6 cellular contexts compared by ENCODE assay signal in the genomic region with DNA sequence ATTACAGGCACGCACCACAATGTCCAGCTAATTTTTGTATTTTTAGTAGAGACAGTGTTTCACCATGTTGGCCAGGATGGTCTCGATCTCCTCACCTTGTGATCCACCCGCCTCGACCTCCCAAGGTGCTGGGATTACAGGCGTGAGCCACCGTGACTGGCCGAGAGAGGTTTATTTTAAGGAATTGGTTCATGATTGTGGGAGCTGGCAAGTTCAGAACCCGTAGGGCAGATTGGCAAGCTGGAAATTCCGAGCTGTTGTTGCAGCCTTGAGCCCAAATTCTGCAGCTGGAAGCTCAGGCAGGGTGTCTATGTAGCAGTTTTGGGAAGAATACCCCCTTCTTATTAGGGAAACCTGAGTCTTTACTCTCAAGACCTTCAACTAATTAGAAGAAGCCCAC. TPM values are rescaled to one million over a fixed set of nuclear protein-coding genes. Genes with fewer than 3 reads are reported as not detected.
A peak's percentile ranks its signal among the peaks of the same experiment; 100 is the strongest.
DNase-seq lines count a peak whose midpoint lies in the region; TF ChIP-seq lines count a peak whose summit lies in the region.
"Not testable (repeated sequence)": the region's sequence is repeated elsewhere in the genome, so short reads cannot be mapped to it uniquely, and the experiment has no call there.

No MANE protein-coding gene starts in this region.

- not testable (repeated sequence) for H3K4me1 Mint-ChIP-seq in endodermal cell

- not testable (repeated sequence) for H3K9ac ChIP-seq in endodermal cell (ENCODE audit: extremely low read depth, low read length, poor library complexity, severe bottlenecking)

- TF ChIP-seq POLR2A in prostate gland (IDR thresholded peaks at IDR 0.05); suprapubic skin (IDR thresholded peaks at IDR 0.05): not testable (repeated sequence)

- TF ChIP-seq EP300 in suprapubic skin (IDR thresholded peaks at IDR 0.05), result not testable (repeated sequence)

- 95 to 96% methylated on average over 6 to 9 of the region's 9 CpGs for WGBS in endodermal cell (ENCODE audit: insufficient coverage in 1 of 2, insufficient read length in 1 of 2), 2 experiments
- 87% methylated on average over 9 of the region's 9 CpGs for WGBS in prostate gland
- WGBS in suprapubic skin, result 56% methylated on average over 9 of the region's 9 CpGs

- not testable (repeated sequence) for H3K4me3 ChIP-seq in coronary artery; endodermal cell (ENCODE audit: low read length); prostate gland; suprapubic skin

- not testable (repeated sequence) for H3K9me3 ChIP-seq in endodermal cell (ENCODE audit: control insufficient read depth, low read length); prostate gland; suprapubic skin

- H3K36me3 Mint-ChIP-seq in endodermal cell (ENCODE audit: low read depth), result not testable (repeated sequence)

- peaks cover 15% of the 10 kb centered on the region for H3K27me3 Mint-ChIP-seq in endodermal cell (ENCODE audit: insufficient read depth)

- intact Hi-C loops in prostate gland (cut with DNase I), result not testable (repeated sequence)

- not testable (repeated sequence) for H3K9me3 Mint-ChIP-seq in endodermal cell

- not testable (repeated sequence) for H3K36me3 ChIP-seq in endodermal cell (ENCODE audit: control insufficient read depth, insufficient read depth, low read length); prostate gland; suprapubic skin

- H3K27ac Mint-ChIP-seq in endodermal cell, result peak overlapping the region; percentile 24

- TF ChIP-seq CTCF in VCaP (conservative IDR thresholded peaks at IDR 0.05); coronary artery (IDR thresholded peaks at IDR 0.05); endodermal cell (conservative IDR thresholded peaks at IDR 0.05); prostate gland (IDR thresholded peaks at IDR 0.05); suprapubic skin (IDR thresholded peaks at IDR 0.05): not testable (repeated sequence)

- DNase-seq in coronary artery (ENCODE audit: low spot score) (peak; percentile 70), mesenteric fat pad (ENCODE audit: low spot score) (peak; percentile 59), suprapubic skin (ENCODE audit: low spot score in 2 of 2) (peak; percentile 26 to 44)
- not testable (repeated sequence) for DNase-seq in endodermal cell; prostate gland (ENCODE audit: low spot score)

- H3K4me1 ChIP-seq in endodermal cell (ENCODE audit: control insufficient read depth, insufficient read depth, low read length); prostate gland (replicated peaks): not testable (repeated sequence)
- peaks cover 28% of the 10 kb centered on the region for H3K4me1 ChIP-seq in suprapubic skin

- H3K4me3 Mint-ChIP-seq in endodermal cell, result not testable (repeated sequence)

- not testable (repeated sequence) for H3K27me3 ChIP-seq in endodermal cell (ENCODE audit: control insufficient read depth, insufficient read depth, low read length, poor library complexity, severe bottlenecking); prostate gland (replicated peaks; ENCODE audit: insufficient read depth); suprapubic skin

- H3K27ac ChIP-seq in VCaP (peak overlapping the region; percentile 54), prostate gland (peak overlapping the region; percentile 66 to 79)
- H3K27ac ChIP-seq in coronary artery; endodermal cell (ENCODE audit: low read depth, low read length); suprapubic skin: not testable (repeated sequence)

RNA-seq across cellular contexts. Expression of a gene that starts 11.4 kb away (rescaled TPM):
- total RNA-seq in endodermal cell (10 to 100 TPM; 25.6 to 47.0 TPM), mesenteric fat pad (677 TPM), prostate gland (100 to 1,000 TPM; 391 to 554 TPM), suprapubic skin (100 to 1,000 TPM; 404 to 719 (median 568) TPM)
- polyA plus RNA-seq in endodermal cell (2013, experiment 1 of 2), result 148 TPM
- polyA plus RNA-seq in endodermal cell (2013, experiment 2 of 2), result 167 TPM

Comparison
In these comparisons a context has a peak if more than half of its experiments do, and no peak if none do; other contexts are left out.
1. RNA of a gene that starts 11.4 kb away (total RNA-seq): 677 TPM in mesenteric fat pad (single experiment), 404 to 719 TPM in suprapubic skin and 391 to 554 TPM in prostate gland; 25.6 to 47.0 TPM in endodermal cell; every median in the first group is over 4 times any median in the second.